ENCODE assay signal across 20 cellular contexts in genomic region chr12:124432376-124432775, GRCh38.
A peak's percentile ranks its signal among the peaks of the same experiment; 100 is the strongest.
DNase-seq lines count a peak whose midpoint lies in the region; ATAC-seq and TF ChIP-seq lines count a peak whose summit lies in the region.
"Had no signal": no experiment of that assay in that cellular context is flagged by ENCODE, and none has a peak within 500 bp of the region (broad histone marks: within the 10 kb centered on the region; RNA-seq: fewer than 3 reads in every experiment).

No MANE protein-coding gene starts in this region.

- no peak overlapping the region for H3K4me2 ChIP-seq in osteoblast (ENCODE audit: insufficient read depth, low read length)

- H3K4me1 Mint-ChIP-seq in T-cell = peaks cover 2 to 12% (median 7%) of the 10 kb centered on the region in 3 donors
- H3K4me1 Mint-ChIP-seq in activated T-cell treated with anti-CD3 and anti-CD28 coated beads, Interleukin-2, amount 50 U/mL, for 72 hours (ENCODE audit: low read depth) = no peaks in the 10 kb centered on the region

- H3K4me3 ChIP-seq in cardiac muscle cell = no peak overlapping the region
- no peak overlapping the region for H3K4me3 ChIP-seq in osteoblast (ENCODE audit: insufficient read depth, low read length)
- H3K4me3 ChIP-seq in spleen = no peak overlapping the region
- H3K4me3 ChIP-seq: GM23248, testis had no signal

- TF ChIP-seq CTCF in cardiac muscle cell (IDR thresholded peaks at IDR 0.05; ENCODE audit: low read depth, low read length) (no peak), osteoblast (IDR thresholded peaks at IDR 0.05; ENCODE audit: extremely low read depth, low read depth, low read length) (no peak), spleen (IDR thresholded peaks at IDR 0.05 in 8 of 11, conservative IDR thresholded peaks at IDR 0.05 in 3 of 11) (no peak)

- peaks cover 7% of the 10 kb centered on the region for H3K36me3 Mint-ChIP-seq in T-cell
- H3K36me3 Mint-ChIP-seq in activated T-cell treated with anti-CD3 and anti-CD28 coated beads, Interleukin-2, amount 50 U/mL, for 72 hours (ENCODE audit: insufficient read depth in 2 of 2) = peaks cover 2 to 6% of the 10 kb centered on the region in 2 donors

- WGBS in spleen, 5 donors = 38 to 54% (median 51%) methylated on average over 7 to 8 of the region's 8 CpGs; no CpG with 5 or more reads in 1 of the 5 donors

- no peaks in the 10 kb centered on the region for H3K9me3 ChIP-seq in cardiac muscle cell (ENCODE audit: low read depth)
- no peaks in the 10 kb centered on the region for H3K9me3 ChIP-seq in osteoblast (ENCODE audit: low read depth, low read length)
- no peaks in the 10 kb centered on the region for H3K9me3 ChIP-seq in spleen
- H3K9me3 ChIP-seq: Caco-2, testis had no signal

- DNase-seq in Ammon's horn (ENCODE audit: low spot score) = peak; percentile 69
- DNase-seq in cardiac muscle cell (ENCODE audit: low read depth in 1 of 2, low spot score in 1 of 2) = no peak
- peak; percentile 85 for DNase-seq in osteoblast (ENCODE audit: insufficient read length, low spot score, missing footprints)
- no peak for DNase-seq in spleen
- DNase-seq in T-cell = no peak
- no peak for DNase-seq in activated T-cell treated with anti-CD3 and anti-CD28 coated beads, Interleukin-2, amount 50 U/mL, for 72 hours
- DNase-seq in T-helper 2 cell = no peak
- DNase-seq: activated CD8-positive, alpha-beta memory T cell treated with anti-CD3 and anti-CD28 coated beads, Interleukin-2, amount 10 ng/mL, durations not matched to agents 7 days and 5 days; activated gamma-delta T cell; Caco-2; foreskin melanocyte; GM23248; MM.1S; NCI-H2081 treated with DMSO at 0.1 percent for 48 hours; NCI-H774; testis had no signal

- no peak overlapping the region for H3K27ac Mint-ChIP-seq in T-cell
- H3K27ac Mint-ChIP-seq in activated T-cell treated with anti-CD3 and anti-CD28 coated beads, Interleukin-2, amount 50 U/mL, for 72 hours = no peak overlapping the region
- H3K27ac Mint-ChIP-seq: activated CD8-positive, alpha-beta memory T cell treated with anti-CD3 and anti-CD28 coated beads, Interleukin-2, amount 10 ng/mL, durations not matched to agents 7 days and 5 days; T-helper 1 cell treated with Interleukin-12 subunit alpha and Interleukin-12 subunit beta and Interleukin-4 antibody, amounts not matched to agents 30 μg/mL and 1 μg/mL, for 36 hours had no signal

- H3K27me3 Mint-ChIP-seq in T-cell = no peaks in the 10 kb centered on the region
- no peaks in the 10 kb centered on the region for H3K27me3 Mint-ChIP-seq in activated T-cell treated with anti-CD3 and anti-CD28 coated beads, Interleukin-2, amount 50 U/mL, for 72 hours (ENCODE audit: low read depth)
- H3K27me3 Mint-ChIP-seq: activated CD8-positive, alpha-beta memory T cell treated with anti-CD3 and anti-CD28 coated beads, Interleukin-2, amount 10 ng/mL, durations not matched to agents 7 days and 5 days had no signal

- H3K4me3 Mint-ChIP-seq in T-cell = no peak overlapping the region
- H3K4me3 Mint-ChIP-seq in activated T-cell treated with anti-CD3 and anti-CD28 coated beads, Interleukin-2, amount 50 U/mL, for 72 hours = no peak overlapping the region
- H3K4me3 Mint-ChIP-seq: activated CD8-positive, alpha-beta memory T cell treated with anti-CD3 and anti-CD28 coated beads, Interleukin-2, amount 10 ng/mL, durations not matched to agents 7 days and 5 days; T-helper 1 cell treated with Interleukin-12 subunit alpha and Interleukin-12 subunit beta and Interleukin-4 antibody, amounts not matched to agents 30 μg/mL and 1 μg/mL, for 36 hours had no signal

- no peaks in the 10 kb centered on the region for H4K20me1 ChIP-seq in osteoblast (ENCODE audit: insufficient read depth, low read length)

- peaks cover 6% of the 10 kb centered on the region for H3K36me3 ChIP-seq in cardiac muscle cell
- H3K36me3 ChIP-seq in osteoblast (ENCODE audit: insufficient read depth, low read length) = peaks cover 21% of the 10 kb centered on the region
- peaks cover 0 to 78% (median 31%) of the 10 kb centered on the region in 6 donors for H3K36me3 ChIP-seq in spleen

- no peaks in the 10 kb centered on the region for H3K27me3 ChIP-seq in cardiac muscle cell
- H3K27me3 ChIP-seq in osteoblast (ENCODE audit: insufficient read depth, low read length) = no peaks in the 10 kb centered on the region
- no peaks in the 10 kb centered on the region for H3K27me3 ChIP-seq in spleen (replicated peaks in 1 of 7)
- H3K27me3 ChIP-seq: testis had no signal

- TF ChIP-seq POLR2A in spleen (IDR thresholded peaks at IDR 0.05) = no peak

- no peaks in the 10 kb centered on the region for H3K4me1 ChIP-seq in cardiac muscle cell (ENCODE audit: low read depth)
- H3K4me1 ChIP-seq in osteoblast (ENCODE audit: insufficient read depth, low read length) = peaks cover 15% of the 10 kb centered on the region
- peaks cover 16 to 60% (median 34%) of the 10 kb centered on the region in 6 donors for H3K4me1 ChIP-seq in spleen
- H3K4me1 ChIP-seq: Caco-2, parathyroid adenoma had no signal

- no peak overlapping the region for H2AFZ ChIP-seq in osteoblast (ENCODE audit: low read length)
- H2AFZ ChIP-seq: GM23248, parathyroid adenoma had no signal

- H3K27ac ChIP-seq in angular gyrus (ENCODE audit: low read depth, low read length) (peak overlapping the region; percentile 2), cardiac muscle cell (peak overlapping the region; percentile 30), osteoblast (ENCODE audit: low read depth, low read length) (no peak overlapping the region), spleen (peak overlapping the region in 1 of 8 donors; percentile 28)
- H3K27ac ChIP-seq: GM23248, parathyroid adenoma had no signal

- H3K79me2 ChIP-seq in osteoblast (ENCODE audit: insufficient read depth, low read length) = peaks cover 4% of the 10 kb centered on the region

- POLR2A ChIA-PET in T-cell (lab: Charles Lee) = no interaction called here

- H3K9me3 Mint-ChIP-seq in T-cell = no peaks in the 10 kb centered on the region
- peaks cover 0 to 8% of the 10 kb centered on the region in 2 donors for H3K9me3 Mint-ChIP-seq in activated T-cell treated with anti-CD3 and anti-CD28 coated beads, Interleukin-2, amount 50 U/mL, for 72 hours

- intact Hi-C loops in spleen (cut with DNase I; ENCODE audit: low total_unique reads) = no loop called here

- CTCF ChIA-PET in T-cell (lab: Charles Lee) = no interaction called here

- ATAC-seq in T-cell (replicated peaks in 1 of 4) = no peak
- no peak for ATAC-seq in activated T-cell treated with anti-CD3 and anti-CD28 coated beads, Interleukin-2, amount 50 U/mL, for 72 hours (replicated peaks in 1 of 2)
- ATAC-seq: activated CD8-positive, alpha-beta memory T cell treated with anti-CD3 and anti-CD28 coated beads, Interleukin-2, amount 10 ng/mL, durations not matched to agents 7 days and 5 days; Panc1 had no signal

Comparison
In these comparisons a context has a peak if more than half of its experiments do, and no peak if none do; other contexts are left out.
1. DNase-seq: peak in Ammon's horn (single experiment) and osteoblast (single experiment); none in cardiac muscle cell (0 of 2), spleen (single experiment), T-cell (0 of 34), activated T-cell treated with anti-CD3 and anti-CD28 coated beads, Interleukin-2, amount 50 U/mL, for 72 hours (0 of 2) and T-helper 2 cell (0 of 5).